ENCODE assay signal across 1 cellular context in genomic region chr6:33856655-33857054, GRCh38.
TF ChIP-seq lines count a peak whose summit lies in the region.

No MANE protein-coding gene starts in this region.

TF ChIP-seq in WTC11, 78 proteins besides CTCF, POLR2A, EP300 and RAD21 (continued from another document):
- TF ChIP-seq IRF1 (CRISPR knock-in tag; IDR thresholded peaks at IDR 0.05) (no peak), SOX15 (CRISPR knock-in tag; IDR thresholded peaks at IDR 0.05) (no peak), FOXP4 (CRISPR knock-in tag; IDR thresholded peaks at IDR 0.05) (no peak)
